ENCODE assay signal across 11 cellular contexts in genomic region chr7:119868387-119868786, GRCh38.
"Had no signal": no experiment of that assay in that cellular context is flagged by ENCODE, and none has a peak within 500 bp of the region (broad histone marks: within the 10 kb centered on the region; RNA-seq: fewer than 3 reads in every experiment).

No MANE protein-coding gene starts in this region.

- H2AFZ ChIP-seq: GM23248, GM23338 had no signal

- H3K4me3 ChIP-seq: GM23248, GM23338, HAP-1 had no signal

- H3K27ac ChIP-seq: GM23248 had no signal

- H3K4me1 Mint-ChIP-seq: GM23338, H9 had no signal

- H3K36me3 ChIP-seq: HAP-1 had no signal

- H3K4me2 ChIP-seq: GM23338 had no signal

- H3K4me3 Mint-ChIP-seq: GM23338, H9, HFFc6 had no signal

- H3K9me3 ChIP-seq: HAP-1 had no signal

- ATAC-seq: GM23338, HCT116 had no signal

- DNase-seq: GM23248, GOT3, H7, H9, HCEC 1CT, HFFc6 had no signal

- H3K9ac ChIP-seq: GM23248 had no signal

- H3K27ac Mint-ChIP-seq: GM23338, H9, HFFc6 had no signal

- FAIRE-seq: H1, H54 had no signal

- H3K4me1 ChIP-seq: HAP-1 had no signal
